In the genomic region with DNA sequence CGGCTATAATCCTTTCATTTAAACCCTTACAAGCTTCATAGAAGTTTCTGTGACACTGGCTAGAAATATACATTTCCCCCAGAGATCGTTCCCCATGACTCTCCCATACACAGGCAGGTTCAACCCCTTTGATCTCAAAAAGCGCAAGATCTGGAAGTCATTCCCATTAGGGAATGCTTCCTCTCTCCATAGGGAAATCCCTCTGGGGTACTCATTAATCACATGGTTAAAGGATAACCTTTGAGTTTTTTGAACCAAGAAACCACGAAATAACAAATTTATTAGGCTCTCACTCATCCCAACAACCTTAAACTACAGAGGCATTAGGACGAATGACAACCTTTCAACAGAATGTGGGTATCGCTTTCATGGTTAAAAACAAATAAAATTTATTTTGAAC, we compare ENCODE assay signal across 20 cellular contexts.
DNase-seq lines count a peak whose midpoint lies in the region; FAIRE-seq and TF ChIP-seq lines count a peak whose summit lies in the region.
"Had no signal": no experiment of that assay in that cellular context is flagged by ENCODE, and none has a peak within 500 bp of the region (broad histone marks: within the 10 kb centered on the region; RNA-seq: fewer than 3 reads in every experiment).

No MANE protein-coding gene starts in this region.

- CTCF ChIA-PET in SK-N-SH (lab: Yijun Ruan, JAX) = interaction anchor here (0.7 to 0.8 kb wide), 2 partner anchors 407 kb away, joined by 3 read pairs; no protein-coding TSS in a partner anchor

- H2AFZ ChIP-seq in SK-N-SH (ENCODE audit: low read depth) = no peak overlapping the region

- H3F3A ChIP-seq in SK-N-SH (replicated peaks; ENCODE audit: insufficient read depth) = peaks cover 3% of the 10 kb centered on the region

- TF ChIP-seq RAD21 in SK-N-SH (IDR thresholded peaks at IDR 0.05; ENCODE audit: low read length) = no peak

- peaks cover 0 to 9% of the 10 kb centered on the region in 2 experiments; a peak in 2 of 4 replicates for H3K4me1 ChIP-seq in SK-N-SH (ENCODE audit: control insufficient read depth in 1 of 2, insufficient read depth in 2 of 2, low read depth in 1 of 2, low read length in 1 of 2)

- no peak overlapping the region for H3K4me2 ChIP-seq in SK-N-SH

- no peaks in the 10 kb centered on the region for H3K79me2 ChIP-seq in SK-N-SH (ENCODE audit: insufficient read depth)

- no peaks in the 10 kb centered on the region for H3K9me2 ChIP-seq in SK-N-SH

- no peak overlapping the region for H3K9ac ChIP-seq in SK-N-SH

- H3K4me3 ChIP-seq in SK-N-SH (ENCODE audit: low read depth in 2 of 2, low read length in 1 of 2) = no peak overlapping the region

- H3K36me3 ChIP-seq in SK-N-SH (replicated peaks in 1 of 2; ENCODE audit: control insufficient read depth in 1 of 2, insufficient read depth in 2 of 2, low read length in 1 of 2) = no peaks in the 10 kb centered on the region

- TF ChIP-seq CTCF in SK-N-SH (IDR thresholded peaks at IDR 0.05) = no peak

- 81% methylated on average over 6 of the region's 6 CpGs for WGBS in SK-N-SH (ENCODE audit: low lambda C conversion rate)

- no peak overlapping the region for H3K27ac ChIP-seq in SK-N-SH (ENCODE audit: low read depth in 2 of 2, low read length in 1 of 2)
- H3K27ac ChIP-seq: 22Rv1 had no signal

- POLR2A ChIA-PET in SK-N-SH (lab: Yijun Ruan, JAX) = no interaction called here

- no peaks in the 10 kb centered on the region for H3K9me3 ChIP-seq in SK-N-SH

- DNase-seq in NCI-H1417 (lab: John Stamatoyannopoulos, UW) (peak in 2 of 3 experiments; percentile 56 to 80), NCI-H1417 treated with DMSO at 0.1 percent for 48 hours (lab: John Stamatoyannopoulos, UW) (no peak), RCC 7860 (ENCODE audit: low spot score) (peak; percentile 70), kidney glomerular epithelial cell (lab: John Stamatoyannopoulos, UW) (peak; percentile 87), renal cortical epithelial cell (ENCODE audit: low read depth) (peak; percentile 94), SK-N-SH (no peak), NCI-H1105 (lab: John Stamatoyannopoulos, UW) (no peak), NCI-H82 treated with DMSO at 0.1 percent for 48 hours (lab: John Stamatoyannopoulos, UW; ENCODE audit: unreplicated experiment) (no peak)
- DNase-seq: C1 segment of cervical spinal cord; CD4-positive, alpha-beta T cell; DMS153; DND-41; GF-D8; GOT3; H9 had no signal

- no peaks in the 10 kb centered on the region for H4K20me1 ChIP-seq in SK-N-SH (ENCODE audit: insufficient read depth)

- FAIRE-seq in RCC 7860 (lab: Jason Lieb, UNC) = peak; percentile 98
- FAIRE-seq: D721Med, GM19239, HepG2, HTR-8/SVneo had no signal

- H3K27me3 ChIP-seq in SK-N-SH (ENCODE audit: insufficient read depth) = no peaks in the 10 kb centered on the region

- TF ChIP-seq EP300 in SK-N-SH (IDR thresholded peaks at IDR 0.05; ENCODE audit: borderline replicate concordance in 1 of 2, low read depth in 1 of 2, low read length in 1 of 2) = no peak

TF ChIP-seq in SK-N-SH, 30 proteins besides CTCF, POLR2A, EP300 and RAD21:
- TF ChIP-seq FOSL2 (IDR thresholded peaks at IDR 0.05; ENCODE audit: borderline replicate concordance, low read depth) (no peak), POLR2AphosphoS5 (IDR thresholded peaks at IDR 0.05; ENCODE audit: low read depth, low read length) (no peak), TEAD4 (IDR thresholded peaks at IDR 0.05; ENCODE audit: borderline replicate concordance, insufficient read depth) (no peak), TAF1 (IDR thresholded peaks at IDR 0.05; ENCODE audit: borderline replicate concordance, low read depth, low read length) (no peak), FOXM1 (IDR thresholded peaks at IDR 0.05; ENCODE audit: low read depth) (no peak), ELF1 (IDR thresholded peaks at IDR 0.05) (no peak), YY1 (IDR thresholded peaks at IDR 0.05; ENCODE audit: low read depth) (no peak), PBX3 (IDR thresholded peaks at IDR 0.05) (no peak), SMC3 (IDR thresholded peaks at IDR 0.05; ENCODE audit: low read depth, low read length) (no peak), RFX5 (IDR thresholded peaks at IDR 0.05; ENCODE audit: low read length) (no peak), SIN3A (IDR thresholded peaks at IDR 0.05; ENCODE audit: borderline replicate concordance, low read depth, low read length) (no peak), IRF3 (IDR thresholded peaks at IDR 0.05; ENCODE audit: low read depth, low read length) (no peak), FOXJ3 (CRISPR knock-in tag; IDR thresholded peaks at IDR 0.05) (no peak), TCF12 (IDR thresholded peaks at IDR 0.05) (no peak), NFIC (IDR thresholded peaks at IDR 0.05; ENCODE audit: borderline replicate concordance) (no peak)
- TF ChIP-seq, protein P1, sequence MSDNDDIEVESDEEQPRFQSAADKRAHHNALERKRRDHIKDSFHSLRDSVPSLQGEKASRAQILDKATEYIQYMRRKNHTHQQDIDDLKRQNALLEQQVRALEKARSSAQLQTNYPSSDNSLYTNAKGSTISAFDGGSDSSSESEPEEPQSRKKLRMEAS (IDR thresholded peaks at IDR 0.05; ENCODE audit: low read depth) = no peak

Comparison
In these comparisons a context has a peak if more than half of its experiments do, and no peak if none do; other contexts are left out.
1. DNase-seq: peak in NCI-H1417 (2 of 3), RCC 7860 (single experiment), kidney glomerular epithelial cell (single experiment) and renal cortical epithelial cell (single experiment); none in NCI-H1417 treated with DMSO at 0.1 percent for 48 hours (single experiment), SK-N-SH (single experiment), NCI-H1105 (single experiment) and NCI-H82 treated with DMSO at 0.1 percent for 48 hours (single experiment).